ENCODE assay signal across 12 cellular contexts in genomic region chr1:3455630-3456448, GRCh38. TPM values are rescaled to one million over a fixed set of nuclear protein-coding genes. Genes with fewer than 3 reads are reported as not detected.
DNase-seq lines count a peak whose midpoint lies in the region; ATAC-seq and TF ChIP-seq lines count a peak whose summit lies in the region.
"Had no signal": no experiment of that assay in that cellular context is flagged by ENCODE, and none has a peak within 500 bp of the region (broad histone marks: within the 10 kb centered on the region; RNA-seq: fewer than 3 reads in every experiment).

No MANE protein-coding gene starts in this region.

- H3K4me3 Mint-ChIP-seq in CD8-positive, alpha-beta memory T cell: peak overlapping the region in 6 of 7 donors; percentile 54 to 82 (median 72)
- peak overlapping the region; percentile 66 for H3K4me3 Mint-ChIP-seq in osteocyte (ENCODE audit: unreplicated experiment)

- peaks cover 11% of the 10 kb centered on the region for H3K4me1 ChIP-seq in CD8-positive, alpha-beta memory T cell (ENCODE audit: insufficient read depth, low read length)
- H3K4me1 ChIP-seq in NT2/D1 (ENCODE audit: insufficient read depth, insufficient read length): peaks cover 26% of the 10 kb centered on the region
- peaks cover 48 to 81% (median 53%) of the 10 kb centered on the region in 3 donors for H3K4me1 ChIP-seq in esophagus squamous epithelium

- CTCF ChIA-PET in CD8-positive, alpha-beta memory T cell (lab: Charles Lee): interaction anchor here (1.1 kb wide), 1 partner anchor 164 kb away, joined by 3 read pairs; no protein-coding TSS in a partner anchor

- ATAC-seq in HG03135 (IDR thresholded peaks at IDR 0.05; ENCODE audit: unreplicated experiment): no peak

- peak overlapping the region in 2 of 8 donors; percentile 11 to 41 for H3K27ac Mint-ChIP-seq in CD8-positive, alpha-beta memory T cell
- H3K27ac Mint-ChIP-seq in osteocyte (ENCODE audit: unreplicated experiment): no peak overlapping the region

- H3K27ac ChIP-seq in CD8-positive, alpha-beta memory T cell (ENCODE audit: low read depth, low read length): no peak overlapping the region
- H3K27ac ChIP-seq in esophagus squamous epithelium: peak overlapping the region in 3 of 4 donors; percentile 77 to 85 (median 82)

- no peak for TF ChIP-seq POLR2A in esophagus squamous epithelium (IDR thresholded peaks at IDR 0.05)

- no peak overlapping the region for H3K4me3 ChIP-seq in CD8-positive, alpha-beta memory T cell (ENCODE audit: low read length)
- H3K4me3 ChIP-seq in NT2/D1 (ENCODE audit: insufficient read length, low read depth): peak overlapping the region; percentile 57
- peak overlapping the region in 1 of 4 donors; percentile 83 for H3K4me3 ChIP-seq in esophagus squamous epithelium

- H3K9me3 ChIP-seq in CD8-positive, alpha-beta memory T cell (ENCODE audit: low read length): no peaks in the 10 kb centered on the region
- H3K9me3 ChIP-seq in NT2/D1 (ENCODE audit: insufficient read depth, low read length): no peaks in the 10 kb centered on the region
- H3K9me3 ChIP-seq in esophagus squamous epithelium: no peaks in the 10 kb centered on the region

- peak overlapping the region; percentile 12 for H3K9ac ChIP-seq in NT2/D1 (ENCODE audit: insufficient read length, low read depth)

- H3K9me3 Mint-ChIP-seq in CD8-positive, alpha-beta memory T cell: no peaks in the 10 kb centered on the region
- no peaks in the 10 kb centered on the region for H3K9me3 Mint-ChIP-seq in osteocyte (ENCODE audit: unreplicated experiment)

- DNase-seq in CD8-positive, alpha-beta memory T cell: no peak
- no peak for DNase-seq in NT2/D1 (ENCODE audit: low read depth, low spot score)
- DNase-seq in esophagus squamous epithelium (lab: John Stamatoyannopoulos, UW): no peak
- no peak for DNase-seq in osteocyte (ENCODE audit: extremely low spot score, unreplicated experiment)
- no peak for DNase-seq in D341Med (ENCODE audit: low spot score)
- DNase-seq in germinal center (ENCODE audit: low spot score): no peak
- no peak for DNase-seq in SW480 (ENCODE audit: low spot score)
- DNase-seq: DMS 273 treated with DMSO at 0.1 percent for 48 hours; head of caudate nucleus; NCI-H524 treated with DMSO at 0.1 percent for 48 hours; stimulated activated CD4-positive, alpha-beta T cell treated with anti-CD3 and anti-CD28 coated beads, Interleukin-12 subunit alpha, Interleukin-12 subunit beta, amount 100 ng/mL, for 4 hours had no signal

- no peaks in the 10 kb centered on the region for H3K36me3 ChIP-seq in CD8-positive, alpha-beta memory T cell (ENCODE audit: insufficient read depth, low read length)
- H3K36me3 ChIP-seq in NT2/D1 (ENCODE audit: insufficient read depth, insufficient read length, low read length) (no peaks in the 10 kb centered on the region), esophagus squamous epithelium (no peaks in the 10 kb centered on the region)

- POLR2A ChIA-PET in CD8-positive, alpha-beta memory T cell (lab: Charles Lee): no interaction called here

- H3K4me1 Mint-ChIP-seq in CD8-positive, alpha-beta memory T cell: peaks cover 0 to 6% (median 2%) of the 10 kb centered on the region in 3 donors
- peaks cover 44% of the 10 kb centered on the region for H3K4me1 Mint-ChIP-seq in osteocyte (ENCODE audit: unreplicated experiment)

- intact Hi-C loops in esophagus squamous epithelium (cut with DNase I): no loop called here

- TF ChIP-seq CTCF in esophagus squamous epithelium (IDR thresholded peaks at IDR 0.05) (no peak), osteocyte (IDR thresholded peaks at IDR 0.05) (no peak)

- peaks cover 3 to 8% of the 10 kb centered on the region in 2 donors for H3K27me3 Mint-ChIP-seq in CD8-positive, alpha-beta memory T cell
- peaks cover 3% of the 10 kb centered on the region for H3K27me3 Mint-ChIP-seq in osteocyte (ENCODE audit: unreplicated experiment)

- 58 to 78% methylated on average over 2 to 12 of the region's 18 CpGs for WGBS in esophagus squamous epithelium, 2 donors

- peaks cover 20% of the 10 kb centered on the region for H3K27me3 ChIP-seq in CD8-positive, alpha-beta memory T cell (ENCODE audit: insufficient read depth, low read length, poor library complexity, severe bottlenecking)
- H3K27me3 ChIP-seq in NT2/D1 (ENCODE audit: insufficient read depth, insufficient read length) (peaks cover 6% of the 10 kb centered on the region), esophagus squamous epithelium (peaks cover 0 to 49% (median 2%) of the 10 kb centered on the region in 4 donors)

- H3K36me3 Mint-ChIP-seq in CD8-positive, alpha-beta memory T cell: no peaks in the 10 kb centered on the region
- H3K36me3 Mint-ChIP-seq in osteocyte (ENCODE audit: unreplicated experiment): no peaks in the 10 kb centered on the region

RNA-seq across cellular contexts. Expression of gene ARHGEF16, which starts 1.4 kb away (rescaled TPM):
- not detected for total RNA-seq in CD8-positive, alpha-beta memory T cell
- polyA plus RNA-seq in CD8-positive, alpha-beta memory T cell: 0.06 TPM
- total RNA-seq in esophagus squamous epithelium: 10 to 100 TPM in 3 of 4 donors, 1 to 10 TPM in 1; 8.4 to 24.6 (median 22.4) TPM
- 3.2 and 4.3 TPM in 2 replicates for total RNA-seq in osteocyte
